In genomic region chr17:76962858-76963257, GRCh38 we compare ENCODE assay signal across 25 cellular contexts.
DNase-seq lines count a peak whose midpoint lies in the region; ATAC-seq, FAIRE-seq and TF ChIP-seq lines count a peak whose summit lies in the region.
"Had no signal": no experiment of that assay in that cellular context is flagged by ENCODE, and none has a peak within 500 bp of the region (broad histone marks: within the 10 kb centered on the region; RNA-seq: fewer than 3 reads in every experiment).

No MANE protein-coding gene starts in this region.

- H3K36me3 ChIP-seq in H1 (ENCODE audit: control insufficient read depth in 2 of 4, insufficient read depth in 4 of 4, low read length in 3 of 4) (no peaks in the 10 kb centered on the region), neuronal stem cell (replicated peaks in 1 of 2; ENCODE audit: control insufficient read depth in 2 of 2, insufficient read depth in 2 of 2, low read length in 2 of 2) (no peaks in the 10 kb centered on the region), PC-9 (ENCODE audit: low read depth) (no peaks in the 10 kb centered on the region)
- H3K36me3 ChIP-seq: BE2C had no signal

- TF ChIP-seq POLR2A in H1 (IDR thresholded peaks at IDR 0.05; ENCODE audit: control extremely low read depth in 1 of 2, low read depth in 2 of 2, low read length in 2 of 2), result no peak

- no peak for TF ChIP-seq RAD21 in H1 (IDR thresholded peaks at IDR 0.05 in 1 of 2, conservative IDR thresholded peaks at IDR 0.05 in 1 of 2; ENCODE audit: low read depth in 2 of 2, low read length in 2 of 2)

- H4K20me1 ChIP-seq in H1 (replicated peaks in 1 of 2; ENCODE audit: control insufficient read depth in 1 of 2, insufficient read depth in 2 of 2, low read length in 2 of 2) (no peaks in the 10 kb centered on the region), PC-9 (ENCODE audit: insufficient read depth) (no peaks in the 10 kb centered on the region)

- H3K79me2 ChIP-seq in H1 (ENCODE audit: control insufficient read depth in 1 of 2, insufficient read depth in 2 of 2, low read length in 2 of 2), result no peaks in the 10 kb centered on the region
- H3K79me2 ChIP-seq in PC-9 (ENCODE audit: low read depth), result no peaks in the 10 kb centered on the region

- FAIRE-seq in H1 (lab: Jason Lieb, UNC), result no peak
- FAIRE-seq: A549, G401.6, GM12892 had no signal

- H2BK5ac ChIP-seq in H1 (ENCODE audit: low read depth, low read length) (no peak overlapping the region), neuronal stem cell (ENCODE audit: low read length) (no peak overlapping the region)

- no peak overlapping the region for H3K56ac ChIP-seq in H1 (replicated peaks; ENCODE audit: insufficient read length, low read depth, low read length)

- H3K27ac Mint-ChIP-seq in T-helper 17 cell, result peak overlapping the region; percentile 2
- H3K27ac Mint-ChIP-seq: CD14-positive monocyte; CD4-positive, alpha-beta T cell; HFFc6 had no signal

- H2BK12ac ChIP-seq in H1 (ENCODE audit: low read depth, low read length), result no peak overlapping the region
- peak overlapping the region; percentile 14 for H2BK12ac ChIP-seq in neuronal stem cell (ENCODE audit: low read length)

- no peak overlapping the region for H3K27ac ChIP-seq in H1 (ENCODE audit: low read depth, low read length)
- no peak overlapping the region for H3K27ac ChIP-seq in neuronal stem cell (replicated peaks; ENCODE audit: low read length)
- no peak overlapping the region for H3K27ac ChIP-seq in PC-9
- H3K27ac ChIP-seq: A549; BLaER1 treated with 17β-estradiol and CSF1 and Interleukin-3, amounts not matched to agents 10 nM and 100 nM; GM23248 had no signal

- no peak for TF ChIP-seq EP300 in H1 (IDR thresholded peaks at IDR 0.05; ENCODE audit: borderline replicate concordance in 1 of 2, low read depth in 2 of 2, low read length in 2 of 2)

- H3K9me2 ChIP-seq in PC-9 (ENCODE audit: insufficient read depth), result no peaks in the 10 kb centered on the region

- no peak overlapping the region for H3K23ac ChIP-seq in H1 (ENCODE audit: insufficient read length)
- no peak overlapping the region for H3K23ac ChIP-seq in neuronal stem cell (ENCODE audit: low read depth, low read length, poor library complexity)

- no peak for DNase-seq in T-helper 17 cell
- no peak for DNase-seq in H1 (ENCODE audit: low read depth in 1 of 2, low spot score in 2 of 2)
- DNase-seq in neuronal stem cell (ENCODE audit: low spot score), result no peak
- DNase-seq in ureter (ENCODE audit: low spot score), result no peak
- DNase-seq in PC-9, result no peak
- DNase-seq: 8988T; ACHN; AML-193; BE2C; Calu3; CD4-positive, alpha-beta T cell; CD8-positive, alpha-beta memory T cell; COR-L47; DND-41; GM23248; H9; HFFc6 had no signal

- H3K4me1 ChIP-seq in H1 (replicated peaks in 1 of 4; ENCODE audit: control insufficient read depth in 3 of 4, insufficient read depth in 4 of 4, low read length in 3 of 4), result peaks cover 0 to 13% (median 8%) of the 10 kb centered on the region in 4 experiments; a peak in 6 of 7 replicates
- peaks cover 5% of the 10 kb centered on the region in 2 donors for H3K4me1 ChIP-seq in neuronal stem cell (ENCODE audit: control insufficient read depth in 2 of 2, insufficient read depth in 1 of 2, low read depth in 1 of 2, low read length in 2 of 2)
- H3K4me1 ChIP-seq in PC-9 (replicated peaks; ENCODE audit: insufficient read depth), result no peaks in the 10 kb centered on the region
- H3K4me1 ChIP-seq: A549, BE2C had no signal

- no peak overlapping the region for H3K4me3 Mint-ChIP-seq in T-helper 17 cell
- H3K4me3 Mint-ChIP-seq: CD14-positive monocyte; CD4-positive, alpha-beta T cell; H9; HFFc6 had no signal

- no peak overlapping the region for H3K18ac ChIP-seq in H1 (ENCODE audit: extremely low read depth, low read length)
- no peak overlapping the region for H3K18ac ChIP-seq in neuronal stem cell (ENCODE audit: low read length)

- no peak overlapping the region for H2AK5ac ChIP-seq in H1 (ENCODE audit: low read depth, low read length)
- no peak overlapping the region for H2AK5ac ChIP-seq in neuronal stem cell (ENCODE audit: low read depth, low read length)

- H3K36me3 Mint-ChIP-seq in T-helper 17 cell (ENCODE audit: low read depth), result peaks cover 3% of the 10 kb centered on the region
- H3K36me3 Mint-ChIP-seq: CD14-positive monocyte; CD8-positive, alpha-beta memory T cell had no signal

- TF ChIP-seq CTCF in H1 (IDR thresholded peaks at IDR 0.05; ENCODE audit: control extremely low read depth in 1 of 3, insufficient read depth in 1 of 3, low read depth in 1 of 3, low read length in 3 of 3) (no peak), PC-9 (conservative IDR thresholded peaks at IDR 0.05) (no peak)

- no peaks in the 10 kb centered on the region for H3K23me2 ChIP-seq in H1 (ENCODE audit: low read depth, low read length)

- no peaks in the 10 kb centered on the region for H3K79me1 ChIP-seq in H1 (ENCODE audit: low read depth, low read length)
- peaks cover 3% of the 10 kb centered on the region for H3K79me1 ChIP-seq in neuronal stem cell (ENCODE audit: low read depth, low read length)

- no peak overlapping the region for H3K14ac ChIP-seq in H1 (ENCODE audit: insufficient read length)
- no peak overlapping the region for H3K14ac ChIP-seq in neuronal stem cell (ENCODE audit: low read length)

- no peak for ATAC-seq in T-helper 17 cell
- no peak for ATAC-seq in HG02798 (IDR thresholded peaks at IDR 0.05; ENCODE audit: poor library complexity, unreplicated experiment)
- no peak for ATAC-seq in GM19463 (IDR thresholded peaks at IDR 0.05; ENCODE audit: unreplicated experiment)
- ATAC-seq: A549, HCT116 had no signal

- no peak overlapping the region for H4K5ac ChIP-seq in H1 (ENCODE audit: insufficient read length, low read depth, low read length)

- WGBS in H1 (ENCODE audit: extremely low coverage in 1 of 2, insufficient coverage in 1 of 2, insufficient read length in 1 of 2, insufficient replicate concordance in 2 of 2, low coverage in 1 of 2, low lambda C conversion rate in 2 of 2, missing lambda C conversion rate in 1 of 2), 2 experiments, result 77% methylated on average over 1 of the region's 1 CpG; no CpG with 5 or more reads in 1 of the 2 experiments
- no CpG with 5 or more reads among the region's 1 CpG for WGBS in neuronal stem cell (ENCODE audit: extremely low coverage in 2 of 2, insufficient read length in 2 of 2, insufficient replicate concordance in 1 of 2), 2 donors

- BruUV-seq in PC-9 (replicated peaks; lab: Mats Ljungman, UMichigan), result no TSS peak

- POLR2A ChIA-PET in H1 (lab: Charles Lee; ENCODE audit: partially characterized antibody), result no interaction called here
- POLR2A ChIA-PET in PC-9 (lab: Charles Lee; ENCODE audit: unreplicated experiment), result no interaction called here

- H4K8ac ChIP-seq in H1 (ENCODE audit: extremely low read depth, insufficient read depth, low read length), result no peak overlapping the region
- H4K8ac ChIP-seq in neuronal stem cell (ENCODE audit: low read depth, low read length), result no peak overlapping the region

- no peaks in the 10 kb centered on the region for H3K27me3 Mint-ChIP-seq in T-helper 17 cell
- H3K27me3 Mint-ChIP-seq: CD4-positive, alpha-beta T cell had no signal

- H2BK20ac ChIP-seq in H1 (ENCODE audit: low read length), result 0 out of 2 replicates have a peak overlapping the region, but pooled peaks have one; percentile 17

- H3K4me1 Mint-ChIP-seq in T-helper 17 cell, result peaks cover 10% of the 10 kb centered on the region
- H3K4me1 Mint-ChIP-seq: CD14-positive monocyte had no signal

- no peak overlapping the region for H4K91ac ChIP-seq in H1 (replicated peaks; ENCODE audit: insufficient read length, low read length)
- no peak overlapping the region for H4K91ac ChIP-seq in neuronal stem cell (ENCODE audit: low read depth, low read length, poor library complexity)

- H3K4me3 ChIP-seq in H1 (ENCODE audit: extremely low read depth in 1 of 4, insufficient read depth in 2 of 4, low read depth in 3 of 4, low read length in 4 of 4) (no peak overlapping the region), neuronal stem cell (ENCODE audit: low read length in 2 of 2) (no peak overlapping the region), PC-9 (no peak overlapping the region)
- H3K4me3 ChIP-seq: A549; BLaER1 treated with 17β-estradiol and CSF1 and Interleukin-3, amounts not matched to agents 10 nM and 100 nM; GM23248 had no signal

- H3K27me3 ChIP-seq in H1 (replicated peaks in 1 of 4; ENCODE audit: control insufficient read depth in 3 of 4, extremely low read depth in 1 of 4, insufficient read depth in 3 of 4, low read length in 3 of 4), result 0 out of 7 replicates have a peak, but pooled peaks cover 0 to 2% (median 0%) of the 10 kb centered on the region in 4 experiments
- H3K27me3 ChIP-seq in neuronal stem cell (ENCODE audit: control insufficient read depth in 3 of 3, insufficient read depth in 3 of 3, low read depth in 1 of 3, low read length in 3 of 3), result peaks cover 0 to 2% (median 0%) of the 10 kb centered on the region in 3 experiments
- H3K27me3 ChIP-seq in PC-9 (ENCODE audit: insufficient read depth, low read depth), result no peaks in the 10 kb centered on the region
- H3K27me3 ChIP-seq: BE2C had no signal

- no peak overlapping the region for H2BK15ac ChIP-seq in H1 (ENCODE audit: low read length)
- H2BK15ac ChIP-seq in neuronal stem cell (ENCODE audit: low read length), result no peak overlapping the region

- no peak overlapping the region for H2BK120ac ChIP-seq in H1 (replicated peaks; ENCODE audit: low read depth, low read length)
- H2BK120ac ChIP-seq in neuronal stem cell (ENCODE audit: low read depth, low read length), result no peak overlapping the region

- CTCF ChIA-PET in H1 (lab: Charles Lee; ENCODE audit: partially characterized antibody), result interaction anchor here (0.7 to 1.0 kb wide), 2 partner anchors 93 to 254 kb away, joined by 3 read pairs; no protein-coding TSS in a partner anchor
- CTCF ChIA-PET in PC-9 (lab: Charles Lee), result no interaction called here

- H3K4ac ChIP-seq in H1 (replicated peaks; ENCODE audit: insufficient read length, low read depth, low read length), result no peak overlapping the region
- H3K4ac ChIP-seq in neuronal stem cell (ENCODE audit: low read length), result no peak overlapping the region

- H3K9me3 ChIP-seq in T-helper 17 cell (ENCODE audit: control insufficient read depth, low read length, poor library complexity, severe bottlenecking), result no peaks in the 10 kb centered on the region
- no peaks in the 10 kb centered on the region for H3K9me3 ChIP-seq in H1 (ENCODE audit: insufficient read depth in 2 of 2, low read depth in 1 of 2, low read length in 1 of 2)
- no peaks in the 10 kb centered on the region for H3K9me3 ChIP-seq in neuronal stem cell (replicated peaks in 1 of 2; ENCODE audit: control insufficient read depth in 2 of 2, insufficient read depth in 1 of 2, low read depth in 1 of 2, low read length in 2 of 2)
- no peaks in the 10 kb centered on the region for H3K9me3 ChIP-seq in PC-9 (ENCODE audit: insufficient read depth, low read depth)
- H3K9me3 ChIP-seq: A549; BE2C; BLaER1 treated with 17β-estradiol and CSF1 and Interleukin-3, amounts not matched to agents 10 nM and 100 nM had no signal

- no peaks in the 10 kb centered on the region for H3F3A ChIP-seq in PC-9 (ENCODE audit: insufficient read depth, low read depth)

- intact Hi-C loops in PC-9 (cut with micrococcal nuclease; ENCODE audit: unreplicated experiment), result loop anchor here (10.0 kb wide), 1 partner anchor 88 kb away; no protein-coding TSS in a partner anchor

- H3K9ac ChIP-seq in H1 (replicated peaks in 1 of 4; ENCODE audit: extremely low read depth in 1 of 4, low read depth in 3 of 4, low read length in 3 of 4) (no peak overlapping the region), neuronal stem cell (ENCODE audit: low read depth, low read length, poor library complexity) (no peak overlapping the region)
- H3K9ac ChIP-seq: BLaER1 treated with 17β-estradiol and CSF1 and Interleukin-3, amounts not matched to agents 10 nM and 100 nM; GM23248 had no signal

- H3K4me2 ChIP-seq in H1 (ENCODE audit: insufficient read depth in 1 of 2, low read depth in 2 of 2, low read length in 2 of 2) (no peak overlapping the region), neuronal stem cell (ENCODE audit: insufficient read depth, low read length, poor library complexity, severe bottlenecking) (no peak overlapping the region), PC-9 (no peak overlapping the region)
- H3K4me2 ChIP-seq: A549; BLaER1 treated with 17β-estradiol and CSF1 and Interleukin-3, amounts not matched to agents 10 nM and 100 nM had no signal

- H2AFZ ChIP-seq in H1 (ENCODE audit: low read length), result no peak overlapping the region
- no peak overlapping the region for H2AFZ ChIP-seq in neuronal stem cell (ENCODE audit: low read length)
- H2AFZ ChIP-seq in PC-9, result no peak overlapping the region
- H2AFZ ChIP-seq: GM23248 had no signal
